ENCODE assay signal across 8 cellular contexts in the genomic region with DNA sequence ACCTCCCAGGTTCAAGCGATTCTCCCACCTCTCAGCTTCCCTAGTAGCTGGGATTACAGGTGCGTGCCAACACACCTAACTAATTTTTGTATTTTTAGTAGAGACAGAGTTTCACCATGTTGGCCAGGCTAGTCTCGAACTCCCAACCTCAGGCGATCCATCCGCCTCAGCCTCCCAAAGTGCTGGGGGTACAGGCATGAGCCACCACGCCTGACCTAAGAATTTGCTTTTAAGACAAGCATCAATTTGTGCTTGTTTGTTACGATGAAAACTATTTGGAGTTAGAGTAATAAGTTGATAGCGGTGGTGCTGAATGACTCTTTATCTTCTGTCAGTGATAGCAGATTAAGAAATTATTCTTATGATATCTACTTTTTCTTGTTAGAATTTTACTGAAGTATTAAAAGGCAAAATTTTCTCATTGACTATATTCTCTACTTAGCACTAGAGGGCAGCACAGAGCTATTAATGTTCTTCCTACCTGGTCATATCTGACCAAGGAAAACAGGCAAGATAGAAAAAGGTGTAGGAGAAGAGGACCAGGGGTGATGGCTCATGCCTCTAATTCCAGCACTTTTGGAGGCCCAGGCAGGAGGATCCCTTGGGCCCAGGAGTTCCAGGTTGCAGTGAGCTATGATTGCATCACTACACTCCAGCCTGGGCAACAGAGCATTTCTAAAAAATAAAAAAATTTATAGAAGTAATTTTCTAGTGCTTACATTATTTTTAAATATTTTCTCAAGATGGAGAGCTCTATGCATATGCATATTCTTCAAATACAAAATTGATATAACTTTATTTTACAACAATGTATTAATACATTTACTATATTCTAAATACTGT. TPM values are rescaled to one million over a fixed set of nuclear protein-coding genes. Genes with fewer than 3 reads are reported as not detected.
DNase-seq lines count a peak whose midpoint lies in the region; ATAC-seq and TF ChIP-seq lines count a peak whose summit lies in the region.

No MANE protein-coding gene starts in this region.

- H3K36me3 ChIP-seq in Karpas-422 (ENCODE audit: insufficient read depth, low read length) (no peaks in the 10 kb centered on the region), OCI-LY3 (replicated peaks; ENCODE audit: low read depth, low read length) (no peaks in the 10 kb centered on the region), colonic mucosa (no peaks in the 10 kb centered on the region)

- H3K9ac ChIP-seq in Karpas-422 (ENCODE audit: low read length) (no peak overlapping the region), OCI-LY3 (ENCODE audit: low read length) (no peak overlapping the region), colonic mucosa (ENCODE audit: low read depth in 2 of 2, low read length in 2 of 2) (no peak overlapping the region)

- ATAC-seq in GM18870 (IDR thresholded peaks at IDR 0.05; ENCODE audit: unreplicated experiment): peak; percentile 52
- no peak for ATAC-seq in GM21528 (IDR thresholded peaks at IDR 0.05; ENCODE audit: low FRiP score, unreplicated experiment)

- H4K20me1 ChIP-seq in Karpas-422 (ENCODE audit: insufficient read depth, low read depth, low read length) (no peaks in the 10 kb centered on the region), OCI-LY3 (ENCODE audit: insufficient read depth, low read length) (no peaks in the 10 kb centered on the region)

- H3K27ac ChIP-seq in C4-2B (no peak overlapping the region), Karpas-422 (ENCODE audit: low read length) (no peak overlapping the region), OCI-LY3 (ENCODE audit: low read length) (no peak overlapping the region), colonic mucosa (no peak overlapping the region)

- TF ChIP-seq CTCF in C4-2B (conservative IDR thresholded peaks at IDR 0.05): peak; percentile 80
- peak; percentile 71 for TF ChIP-seq CTCF in OCI-LY3 (IDR thresholded peaks at IDR 0.05; ENCODE audit: low read depth, low read length)
- peak; percentile 55 for TF ChIP-seq CTCF in colonic mucosa (IDR thresholded peaks at IDR 0.05)

- DNase-seq in Karpas-422 (peak; percentile 82), colonic mucosa (no peak), medulla oblongata (ENCODE audit: extremely low spot score) (peak; percentile 55)
- no peak for DNase-seq in stimulated activated CD4-positive, alpha-beta T cell treated with anti-CD3 and anti-CD28 coated beads, Interleukin-4, amount 100 ng/mL, for 1 hour

- H3K27me3 ChIP-seq in Karpas-422 (ENCODE audit: low read length): no peaks in the 10 kb centered on the region
- no peaks in the 10 kb centered on the region for H3K27me3 ChIP-seq in OCI-LY3 (ENCODE audit: low read depth, low read length)
- H3K27me3 ChIP-seq in colonic mucosa: no peaks in the 10 kb centered on the region

- H2AFZ ChIP-seq in Karpas-422 (ENCODE audit: low read length) (no peak overlapping the region), OCI-LY3 (ENCODE audit: low read depth, low read length) (no peak overlapping the region)

- no peaks in the 10 kb centered on the region for H3K9me3 ChIP-seq in Karpas-422 (ENCODE audit: low read length)
- H3K9me3 ChIP-seq in OCI-LY3 (ENCODE audit: insufficient read depth, low read length): no peaks in the 10 kb centered on the region
- no peaks in the 10 kb centered on the region for H3K9me3 ChIP-seq in colonic mucosa

- H3K79me2 ChIP-seq in Karpas-422 (ENCODE audit: low read length) (no peaks in the 10 kb centered on the region), OCI-LY3 (ENCODE audit: low read length) (no peaks in the 10 kb centered on the region)

- H3K4me2 ChIP-seq in Karpas-422 (ENCODE audit: low read depth, low read length, poor library complexity, severe bottlenecking): no peak overlapping the region
- no peak overlapping the region for H3K4me2 ChIP-seq in OCI-LY3 (ENCODE audit: low read length)

- intact Hi-C loops in colonic mucosa (cut with DNase I): loop anchor here (5.0 kb wide), 3 partner anchors 304 to 519 kb away; a partner anchor contains a TSS

- H3K9me2 ChIP-seq in Karpas-422 (replicated peaks; ENCODE audit: insufficient read depth, low read length): no peaks in the 10 kb centered on the region

- H3K4me3 ChIP-seq in Karpas-422 (ENCODE audit: low read length): no peak overlapping the region
- H3K4me3 ChIP-seq in OCI-LY3 (ENCODE audit: low read length): no peak overlapping the region
- H3K4me3 ChIP-seq in colonic mucosa: no peak overlapping the region

- H3K4me1 ChIP-seq in Karpas-422 (ENCODE audit: low read length): no peaks in the 10 kb centered on the region
- no peaks in the 10 kb centered on the region for H3K4me1 ChIP-seq in OCI-LY3 (ENCODE audit: low read length)
- no peaks in the 10 kb centered on the region for H3K4me1 ChIP-seq in colonic mucosa

RNA-seq across cellular contexts. Expression of a gene that starts 24.5 kb away (rescaled TPM):
- 1.2 and 6.6 TPM in 2 replicates for total RNA-seq in Karpas-422 (2014; rRNA removed; shearing (Covaris generic); ENCODE audit: low replicate concordance)
- 1 to 10 TPM; 6.2 to 6.6 TPM for total RNA-seq in colonic mucosa

RNA-seq across cellular contexts. Expression of a gene that starts 24.6 kb away (rescaled TPM):
- 67.1 and 143 TPM in 2 replicates for total RNA-seq in Karpas-422 (2014; rRNA removed; shearing (Covaris generic); ENCODE audit: low replicate concordance)
- total RNA-seq in colonic mucosa: 10 to 100 TPM; 58.3 to 70.5 TPM

Comparison
In these comparisons a context has a peak if more than half of its experiments do, and no peak if none do; other contexts are left out.
1. DNase-seq: peak in Karpas-422 (single experiment) and medulla oblongata (single experiment); none in colonic mucosa (single experiment) and stimulated activated CD4-positive, alpha-beta T cell treated with anti-CD3 and anti-CD28 coated beads, Interleukin-4, amount 100 ng/mL, for 1 hour (single experiment).
2. Peak in every context shown above with its lines, with median percentiles within 50 percentile points of each other: CTCF ChIP-seq.